In the genomic region with DNA sequence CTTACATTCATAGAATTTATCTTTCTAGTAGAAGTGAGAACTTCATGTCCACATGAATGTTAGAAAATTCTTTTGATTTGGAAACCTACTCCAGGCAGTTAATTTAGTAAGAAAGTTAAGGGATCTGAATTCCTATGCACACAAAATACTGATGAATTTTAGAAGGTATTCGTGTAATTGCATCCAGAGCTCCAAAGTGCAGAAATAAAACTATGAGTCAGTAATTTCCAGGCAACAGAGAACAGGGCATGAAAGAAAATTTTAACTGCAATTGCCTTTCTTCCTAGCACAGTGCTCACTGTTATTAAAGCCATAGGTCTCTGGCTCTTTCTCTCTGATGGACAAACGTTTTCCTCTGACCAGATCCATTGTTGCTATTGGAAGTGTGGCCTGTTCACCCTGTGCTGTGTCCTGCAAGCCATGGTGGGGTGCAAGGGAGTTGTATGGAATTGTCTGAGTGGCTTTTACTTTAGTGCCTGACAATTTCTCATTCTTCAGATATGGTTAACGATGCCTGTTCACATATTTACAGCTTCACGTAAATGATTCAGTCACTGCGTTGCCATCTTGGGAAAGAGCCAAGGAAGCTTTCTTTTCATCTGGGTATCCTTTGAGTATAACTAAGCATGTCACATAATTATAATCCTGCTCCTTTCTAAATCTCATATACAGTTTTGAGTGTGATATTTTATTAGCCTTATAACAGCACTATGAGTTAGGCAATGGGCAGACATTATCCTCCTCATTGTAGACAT, we compare ENCODE assay signal across 27 cellular contexts.
A peak's percentile ranks its signal among the peaks of the same experiment; 100 is the strongest.
DNase-seq lines count a peak whose midpoint lies in the region; ATAC-seq and TF ChIP-seq lines count a peak whose summit lies in the region.
"Had no signal": no experiment of that assay in that cellular context is flagged by ENCODE, and none has a peak within 500 bp of the region (broad histone marks: within the 10 kb centered on the region; RNA-seq: fewer than 3 reads in every experiment).

No MANE protein-coding gene starts in this region.

- DNase-seq in AG20443 (ENCODE audit: low spot score) (peak; percentile 20), MG63 (peak; percentile 26), dedifferentiated amniotic fluid mesenchymal stem cell (ENCODE audit: extremely low spot score) (peak; percentile 26), putamen (ENCODE audit: low spot score) (peak; percentile 31), germinal center (ENCODE audit: low spot score) (no peak)
- no peak for DNase-seq in activated CD4-positive, alpha-beta T cell treated with anti-CD3 and anti-CD28 coated beads, Interleukin-2, amount 50 U/mL, for 4 hours
- no peak for DNase-seq in CD8-positive, alpha-beta T cell
- no peak for DNase-seq in activated CD8-positive, alpha-beta memory T cell treated with anti-CD3 and anti-CD28 coated beads, Interleukin-2, amount 50 U/mL, for 4 hours
- DNase-seq: activated CD4-positive, alpha-beta T cell treated with anti-CD3 and anti-CD28 coated beads for 48 hours; activated naive CD4-positive, alpha-beta T cell treated with Interleukin-2 at 50 U/mL for 16 hours; activated T-cell treated with anti-CD3 and anti-CD28 coated beads, Interleukin-2, amount 50 U/mL, for 72 hours; amniotic stem cell; CD8-positive, alpha-beta memory T cell; dermis blood vessel endothelial cell; heart left ventricle; mammary epithelial cell; MV-4-11; NCI-H187; SK-N-SH; spleen; stimulated activated CD4-positive, alpha-beta T cell treated with anti-CD3 and anti-CD28 coated beads, Interleukin-2, amount 100 ng/mL, for 48 hours; T-helper 2 cell had no signal

- H3K9me3 ChIP-seq in MG63, result no peaks in the 10 kb centered on the region
- H3K9me3 ChIP-seq in CD8-positive, alpha-beta T cell (ENCODE audit: low read length), result no peaks in the 10 kb centered on the region
- H3K9me3 ChIP-seq: heart left ventricle, SK-N-SH, spleen, suprapubic skin had no signal

- intact Hi-C loops in CD8-positive, alpha-beta T cell (cut with DNase I, micrococcal nuclease), result no loop called here

- TF ChIP-seq CTCF in CD8-positive, alpha-beta T cell (IDR thresholded peaks at IDR 0.05), result no peak

- H3K4me1 ChIP-seq in CD8-positive, alpha-beta T cell (ENCODE audit: insufficient read depth, low read length), result no peaks in the 10 kb centered on the region
- H3K4me1 ChIP-seq: spleen, suprapubic skin had no signal

- H3K4me3 Mint-ChIP-seq in CD8-positive, alpha-beta T cell, result no peak overlapping the region
- H3K4me3 Mint-ChIP-seq: activated T-cell treated with anti-CD3 and anti-CD28 coated beads, Interleukin-2, amount 50 U/mL, for 72 hours; CD8-positive, alpha-beta memory T cell; stimulated activated effector memory CD8-positive, alpha-beta T cell treated with anti-CD3 and anti-CD28 coated beads, Interleukin-12 subunit alpha, Interleukin-12 subunit beta, amount 100 ng/mL, for 72 hours had no signal

- POLR2A ChIA-PET in CD8-positive, alpha-beta T cell (lab: Charles Lee), result interaction anchor here (0.5 kb wide), 1 partner anchor 710 kb away, joined by 3 read pairs; no protein-coding TSS in a partner anchor

- H3K27ac Mint-ChIP-seq in CD8-positive, alpha-beta T cell, result no peak overlapping the region
- H3K27ac Mint-ChIP-seq: activated T-cell treated with anti-CD3 and anti-CD28 coated beads, Interleukin-2, amount 50 U/mL, for 72 hours; CD8-positive, alpha-beta memory T cell; stimulated activated effector memory CD8-positive, alpha-beta T cell treated with anti-CD3 and anti-CD28 coated beads, Interleukin-12 subunit alpha, Interleukin-12 subunit beta, amount 100 ng/mL, for 72 hours had no signal

- H3K36me3 Mint-ChIP-seq in CD8-positive, alpha-beta T cell, result no peaks in the 10 kb centered on the region
- H3K36me3 Mint-ChIP-seq: CD8-positive, alpha-beta memory T cell; stimulated activated effector memory CD8-positive, alpha-beta T cell treated with anti-CD3 and anti-CD28 coated beads, Interleukin-12 subunit alpha, Interleukin-12 subunit beta, amount 100 ng/mL, for 72 hours had no signal

- CTCF ChIA-PET in CD8-positive, alpha-beta T cell (lab: Charles Lee), result no interaction called here

- H3K27me3 ChIP-seq in MG63, result no peaks in the 10 kb centered on the region
- H3K27me3 ChIP-seq in CD8-positive, alpha-beta T cell (ENCODE audit: insufficient read depth, low read length), result no peaks in the 10 kb centered on the region
- H3K27me3 ChIP-seq: heart left ventricle, spleen, suprapubic skin had no signal

- no peaks in the 10 kb centered on the region for H3K36me3 ChIP-seq in MG63
- no peaks in the 10 kb centered on the region for H3K36me3 ChIP-seq in CD8-positive, alpha-beta T cell (ENCODE audit: insufficient read depth, low read length)
- H3K36me3 ChIP-seq: spleen, suprapubic skin had no signal

- no peaks in the 10 kb centered on the region for H3K27me3 Mint-ChIP-seq in CD8-positive, alpha-beta T cell (ENCODE audit: low read depth)
- H3K27me3 Mint-ChIP-seq: CD8-positive, alpha-beta memory T cell had no signal

- ATAC-seq in CD8-positive, alpha-beta T cell, result no peak
- ATAC-seq: activated T-cell treated with anti-CD3 and anti-CD28 coated beads, Interleukin-2, amount 50 U/mL, for 72 hours; heart left ventricle; stimulated activated effector memory CD8-positive, alpha-beta T cell treated with anti-CD3 and anti-CD28 coated beads, Interleukin-12 subunit alpha, Interleukin-12 subunit beta, amount 100 ng/mL, for 72 hours had no signal

- no peak overlapping the region for H3K4me3 ChIP-seq in MG63
- H3K4me3 ChIP-seq in CD8-positive, alpha-beta T cell (ENCODE audit: low read depth, low read length), result no peak overlapping the region
- H3K4me3 ChIP-seq: heart left ventricle, spleen, suprapubic skin had no signal

- no peak overlapping the region for H3K27ac ChIP-seq in CD8-positive, alpha-beta T cell (ENCODE audit: low read depth, low read length)
- H3K27ac ChIP-seq: heart left ventricle, KMS-11, RWPE1, spleen, suprapubic skin, VCaP had no signal

- H3K4me1 Mint-ChIP-seq in CD8-positive, alpha-beta T cell (ENCODE audit: low read depth), result no peaks in the 10 kb centered on the region
- H3K4me1 Mint-ChIP-seq: CD8-positive, alpha-beta memory T cell; stimulated activated effector memory CD8-positive, alpha-beta T cell treated with anti-CD3 and anti-CD28 coated beads, Interleukin-12 subunit alpha, Interleukin-12 subunit beta, amount 100 ng/mL, for 72 hours had no signal

- peaks cover 2% of the 10 kb centered on the region for H3K9me3 Mint-ChIP-seq in CD8-positive, alpha-beta T cell
- H3K9me3 Mint-ChIP-seq: activated T-cell treated with anti-CD3 and anti-CD28 coated beads, Interleukin-2, amount 50 U/mL, for 72 hours had no signal

Comparison
In these comparisons a context has a peak if more than half of its experiments do, and no peak if none do; other contexts are left out.
1. DNase-seq: peak in AG20443 (single experiment), MG63 (single experiment), dedifferentiated amniotic fluid mesenchymal stem cell (single experiment) and putamen (single experiment); none in germinal center (single experiment), activated CD4-positive, alpha-beta T cell treated with anti-CD3 and anti-CD28 coated beads, Interleukin-2, amount 50 U/mL, for 4 hours (0 of 2), CD8-positive, alpha-beta T cell (0 of 7) and activated CD8-positive, alpha-beta memory T cell treated with anti-CD3 and anti-CD28 coated beads, Interleukin-2, amount 50 U/mL, for 4 hours (single experiment).